Comparison of ENCODE assay signal across 2 cellular contexts in genomic region chr16:693766-694165, GRCh38.
TF ChIP-seq lines count a peak whose summit lies in the region.

No MANE protein-coding gene starts in this region.

TF ChIP-seq in Ishikawa, 13 proteins besides CTCF, POLR2A, EP300 and RAD21:
- TF ChIP-seq REST (IDR thresholded peaks at IDR 0.05; ENCODE audit: low read depth) (no peak), YY1 (IDR thresholded peaks at IDR 0.05; ENCODE audit: low read depth) (0 out of 2 replicates have a peak, but pooled peaks have one; percentile 17), NFIC (IDR thresholded peaks at IDR 0.05) (no peak)

TF ChIP-seq in H1, 55 proteins besides CTCF, POLR2A, EP300 and RAD21:
- TF ChIP-seq, protein P1, sequence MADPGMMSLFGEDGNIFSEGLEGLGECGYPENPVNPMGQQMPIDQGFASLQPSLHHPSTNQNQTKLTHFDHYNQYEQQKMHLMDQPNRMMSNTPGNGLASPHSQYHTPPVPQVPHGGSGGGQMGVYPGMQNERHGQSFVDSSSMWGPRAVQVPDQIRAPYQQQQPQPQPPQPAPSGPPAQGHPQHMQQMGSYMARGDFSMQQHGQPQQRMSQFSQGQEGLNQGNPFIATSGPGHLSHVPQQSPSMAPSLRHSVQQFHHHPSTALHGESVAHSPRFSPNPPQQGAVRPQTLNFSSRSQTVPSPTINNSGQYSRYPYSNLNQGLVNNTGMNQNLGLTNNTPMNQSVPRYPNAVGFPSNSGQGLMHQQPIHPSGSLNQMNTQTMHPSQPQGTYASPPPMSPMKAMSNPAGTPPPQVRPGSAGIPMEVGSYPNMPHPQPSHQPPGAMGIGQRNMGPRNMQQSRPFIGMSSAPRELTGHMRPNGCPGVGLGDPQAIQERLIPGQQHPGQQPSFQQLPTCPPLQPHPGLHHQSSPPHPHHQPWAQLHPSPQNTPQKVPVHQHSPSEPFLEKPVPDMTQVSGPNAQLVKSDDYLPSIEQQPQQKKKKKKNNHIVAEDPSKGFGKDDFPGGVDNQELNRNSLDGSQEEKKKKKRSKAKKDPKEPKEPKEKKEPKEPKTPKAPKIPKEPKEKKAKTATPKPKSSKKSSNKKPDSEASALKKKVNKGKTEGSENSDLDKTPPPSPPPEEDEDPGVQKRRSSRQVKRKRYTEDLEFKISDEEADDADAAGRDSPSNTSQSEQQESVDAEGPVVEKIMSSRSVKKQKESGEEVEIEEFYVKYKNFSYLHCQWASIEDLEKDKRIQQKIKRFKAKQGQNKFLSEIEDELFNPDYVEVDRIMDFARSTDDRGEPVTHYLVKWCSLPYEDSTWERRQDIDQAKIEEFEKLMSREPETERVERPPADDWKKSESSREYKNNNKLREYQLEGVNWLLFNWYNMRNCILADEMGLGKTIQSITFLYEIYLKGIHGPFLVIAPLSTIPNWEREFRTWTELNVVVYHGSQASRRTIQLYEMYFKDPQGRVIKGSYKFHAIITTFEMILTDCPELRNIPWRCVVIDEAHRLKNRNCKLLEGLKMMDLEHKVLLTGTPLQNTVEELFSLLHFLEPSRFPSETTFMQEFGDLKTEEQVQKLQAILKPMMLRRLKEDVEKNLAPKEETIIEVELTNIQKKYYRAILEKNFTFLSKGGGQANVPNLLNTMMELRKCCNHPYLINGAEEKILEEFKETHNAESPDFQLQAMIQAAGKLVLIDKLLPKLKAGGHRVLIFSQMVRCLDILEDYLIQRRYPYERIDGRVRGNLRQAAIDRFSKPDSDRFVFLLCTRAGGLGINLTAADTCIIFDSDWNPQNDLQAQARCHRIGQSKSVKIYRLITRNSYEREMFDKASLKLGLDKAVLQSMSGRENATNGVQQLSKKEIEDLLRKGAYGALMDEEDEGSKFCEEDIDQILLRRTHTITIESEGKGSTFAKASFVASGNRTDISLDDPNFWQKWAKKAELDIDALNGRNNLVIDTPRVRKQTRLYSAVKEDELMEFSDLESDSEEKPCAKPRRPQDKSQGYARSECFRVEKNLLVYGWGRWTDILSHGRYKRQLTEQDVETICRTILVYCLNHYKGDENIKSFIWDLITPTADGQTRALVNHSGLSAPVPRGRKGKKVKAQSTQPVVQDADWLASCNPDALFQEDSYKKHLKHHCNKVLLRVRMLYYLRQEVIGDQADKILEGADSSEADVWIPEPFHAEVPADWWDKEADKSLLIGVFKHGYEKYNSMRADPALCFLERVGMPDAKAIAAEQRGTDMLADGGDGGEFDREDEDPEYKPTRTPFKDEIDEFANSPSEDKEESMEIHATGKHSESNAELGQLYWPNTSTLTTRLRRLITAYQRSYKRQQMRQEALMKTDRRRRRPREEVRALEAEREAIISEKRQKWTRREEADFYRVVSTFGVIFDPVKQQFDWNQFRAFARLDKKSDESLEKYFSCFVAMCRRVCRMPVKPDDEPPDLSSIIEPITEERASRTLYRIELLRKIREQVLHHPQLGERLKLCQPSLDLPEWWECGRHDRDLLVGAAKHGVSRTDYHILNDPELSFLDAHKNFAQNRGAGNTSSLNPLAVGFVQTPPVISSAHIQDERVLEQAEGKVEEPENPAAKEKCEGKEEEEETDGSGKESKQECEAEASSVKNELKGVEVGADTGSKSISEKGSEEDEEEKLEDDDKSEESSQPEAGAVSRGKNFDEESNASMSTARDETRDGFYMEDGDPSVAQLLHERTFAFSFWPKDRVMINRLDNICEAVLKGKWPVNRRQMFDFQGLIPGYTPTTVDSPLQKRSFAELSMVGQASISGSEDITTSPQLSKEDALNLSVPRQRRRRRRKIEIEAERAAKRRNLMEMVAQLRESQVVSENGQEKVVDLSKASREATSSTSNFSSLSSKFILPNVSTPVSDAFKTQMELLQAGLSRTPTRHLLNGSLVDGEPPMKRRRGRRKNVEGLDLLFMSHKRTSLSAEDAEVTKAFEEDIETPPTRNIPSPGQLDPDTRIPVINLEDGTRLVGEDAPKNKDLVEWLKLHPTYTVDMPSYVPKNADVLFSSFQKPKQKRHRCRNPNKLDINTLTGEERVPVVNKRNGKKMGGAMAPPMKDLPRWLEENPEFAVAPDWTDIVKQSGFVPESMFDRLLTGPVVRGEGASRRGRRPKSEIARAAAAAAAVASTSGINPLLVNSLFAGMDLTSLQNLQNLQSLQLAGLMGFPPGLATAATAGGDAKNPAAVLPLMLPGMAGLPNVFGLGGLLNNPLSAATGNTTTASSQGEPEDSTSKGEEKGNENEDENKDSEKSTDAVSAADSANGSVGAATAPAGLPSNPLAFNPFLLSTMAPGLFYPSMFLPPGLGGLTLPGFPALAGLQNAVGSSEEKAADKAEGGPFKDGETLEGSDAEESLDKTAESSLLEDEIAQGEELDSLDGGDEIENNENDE (IDR thresholded peaks at IDR 0.05; ENCODE audit: insufficient replicate concordance, low read length) = no peak
- TF ChIP-seq EZH2 (IDR thresholded peaks at IDR 0.05; ENCODE audit: low read depth, low read length, severe bottlenecking) (no peak), SP1 (IDR thresholded peaks at IDR 0.05; ENCODE audit: low read depth, low read length) (no peak)
